Comparison of ENCODE assay signal across 12 cellular contexts in the genomic region with DNA sequence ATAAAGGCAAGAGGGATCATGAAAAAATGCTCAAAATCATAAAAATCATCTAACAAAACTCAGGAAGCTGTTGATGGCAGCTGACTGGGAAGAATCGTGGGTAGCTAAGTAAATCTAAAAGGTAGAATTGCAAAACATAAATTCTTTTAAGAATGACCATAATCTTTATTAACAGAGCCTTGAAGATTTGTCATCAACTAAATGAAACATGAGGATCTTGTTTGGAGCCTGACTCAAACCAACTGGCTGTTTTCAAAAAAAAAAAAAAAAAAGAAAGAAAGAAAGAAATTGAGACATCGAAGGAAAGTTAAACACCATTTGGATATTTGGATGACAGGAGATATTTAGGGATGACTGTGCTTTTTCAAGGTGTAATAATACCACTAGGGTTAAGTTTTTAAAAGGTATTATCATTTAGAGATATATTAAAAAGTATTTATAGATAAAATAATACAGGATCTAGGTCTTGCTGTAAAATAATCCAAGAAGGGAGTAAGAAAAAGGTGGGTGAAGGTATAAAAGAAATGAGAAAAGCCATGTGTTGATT. TPM values are rescaled to one million over a fixed set of nuclear protein-coding genes. Genes with fewer than 3 reads are reported as not detected.
DNase-seq lines count a peak whose midpoint lies in the region; ATAC-seq and TF ChIP-seq lines count a peak whose summit lies in the region.
"Had no signal": no experiment of that assay in that cellular context is flagged by ENCODE, and none has a peak within 500 bp of the region (broad histone marks: within the 10 kb centered on the region; RNA-seq: fewer than 3 reads in every experiment).

No MANE protein-coding gene starts in this region.

- intact Hi-C loops in activated CD4-positive, alpha-beta T cell treated with anti-CD3 and anti-CD28 coated beads for 36 hours (cut with DNase I, micrococcal nuclease), result loop anchor here in 1 of 2 experiments (10.0 kb wide), 2 partner anchors 808 to 1892 kb away; a partner anchor contains a TSS

- H3K9ac ChIP-seq in skeletal muscle satellite cell (ENCODE audit: low read depth, low read length), result peak overlapping the region; percentile 67
- H3K9ac ChIP-seq: neural progenitor cell had no signal

- TF ChIP-seq POLR2A in NB4 (IDR thresholded peaks at IDR 0.05; ENCODE audit: extremely low read depth, insufficient read length), result no peak

- peak overlapping the region; percentile 47 for H3K4me2 ChIP-seq in skeletal muscle satellite cell (ENCODE audit: low read length)
- H3K4me2 ChIP-seq: neural progenitor cell had no signal

- TF ChIP-seq CTCF in NB4 (IDR thresholded peaks at IDR 0.05; ENCODE audit: low read depth, low read length), result no peak
- TF ChIP-seq CTCF in chondrocyte (IDR thresholded peaks at IDR 0.05), result no peak

- CTCF ChIA-PET in activated CD4-positive, alpha-beta T cell treated with anti-CD3 and anti-CD28 coated beads for 36 hours (lab: Charles Lee), result interaction anchor here (0.8 to 17.2 kb wide), 7 partner anchors 10 to 101 kb away, joined by 3 to 297 read pairs (median 4); no protein-coding TSS in a partner anchor

- peaks cover 6% of the 10 kb centered on the region for H3K36me3 ChIP-seq in effector memory CD4-positive, alpha-beta T cell (ENCODE audit: control insufficient read depth, insufficient read depth, low read length)
- H3K36me3 ChIP-seq in skeletal muscle satellite cell (ENCODE audit: insufficient read depth, low read length), result peaks cover 46% of the 10 kb centered on the region
- H3K36me3 ChIP-seq: neural progenitor cell had no signal

- no peak for ATAC-seq in activated CD4-positive, alpha-beta T cell treated with anti-CD3 and anti-CD28 coated beads for 36 hours

- peaks cover 39% of the 10 kb centered on the region for H3K4me1 ChIP-seq in effector memory CD4-positive, alpha-beta T cell (ENCODE audit: control insufficient read depth, insufficient read depth, low read length, poor library complexity, severe bottlenecking)
- peaks cover 73% of the 10 kb centered on the region for H3K4me1 ChIP-seq in skeletal muscle satellite cell (ENCODE audit: control insufficient read depth, insufficient read depth, low read length)
- H3K4me1 ChIP-seq: neural progenitor cell had no signal

- H3K9me3 Mint-ChIP-seq in activated CD4-positive, alpha-beta T cell treated with anti-CD3 and anti-CD28 coated beads for 36 hours (ENCODE audit: low read depth), result no peaks in the 10 kb centered on the region
- H3K9me3 Mint-ChIP-seq in chondrocyte (ENCODE audit: low read depth), result no peaks in the 10 kb centered on the region
- H3K9me3 Mint-ChIP-seq: neural progenitor cell had no signal

- no peaks in the 10 kb centered on the region for H3K27me3 ChIP-seq in effector memory CD4-positive, alpha-beta T cell (replicated peaks; ENCODE audit: control insufficient read depth, insufficient read depth, low read length, poor library complexity, severe bottlenecking)
- H3K27me3 ChIP-seq in skeletal muscle satellite cell (ENCODE audit: control insufficient read depth, insufficient read depth, low read length), result no peaks in the 10 kb centered on the region
- H3K27me3 ChIP-seq: neural progenitor cell had no signal

- peaks cover 61% of the 10 kb centered on the region for H3K4me1 Mint-ChIP-seq in activated CD4-positive, alpha-beta T cell treated with anti-CD3 and anti-CD28 coated beads for 36 hours
- H3K4me1 Mint-ChIP-seq in chondrocyte (ENCODE audit: low read depth), result peaks cover 6% of the 10 kb centered on the region

- H3K36me3 Mint-ChIP-seq in activated CD4-positive, alpha-beta T cell treated with anti-CD3 and anti-CD28 coated beads for 36 hours (ENCODE audit: low read depth), result peaks cover 51% of the 10 kb centered on the region
- peaks cover 9% of the 10 kb centered on the region for H3K36me3 Mint-ChIP-seq in chondrocyte (ENCODE audit: low read depth)

- no peaks in the 10 kb centered on the region for H3K9me3 ChIP-seq in effector memory CD4-positive, alpha-beta T cell (ENCODE audit: control insufficient read depth, low read length)
- H3K9me3 ChIP-seq in skeletal muscle satellite cell (replicated peaks; ENCODE audit: low read length), result no peaks in the 10 kb centered on the region

- H3K4me3 ChIP-seq in NB4 (ENCODE audit: low read depth, low read length) (peak overlapping the region; percentile 16), skeletal muscle satellite cell (ENCODE audit: low read length) (peak overlapping the region; percentile 32)
- no peak overlapping the region for H3K4me3 ChIP-seq in effector memory CD4-positive, alpha-beta T cell (ENCODE audit: insufficient read depth, low read depth, low read length, poor library complexity, severe bottlenecking)
- H3K4me3 ChIP-seq: neural progenitor cell had no signal

- H3K27ac ChIP-seq in effector memory CD4-positive, alpha-beta T cell (ENCODE audit: insufficient read depth, low read length, poor library complexity, severe bottlenecking), result peak overlapping the region; percentile 42
- H3K27ac ChIP-seq: neural progenitor cell had no signal

- H3K4me3 Mint-ChIP-seq in activated CD4-positive, alpha-beta T cell treated with anti-CD3 and anti-CD28 coated beads for 36 hours, result no peak overlapping the region
- no peak overlapping the region for H3K4me3 Mint-ChIP-seq in chondrocyte (ENCODE audit: unreplicated experiment)
- H3K4me3 Mint-ChIP-seq: neural progenitor cell had no signal

- DNase-seq in activated CD4-positive, alpha-beta T cell treated with anti-CD3 and anti-CD28 coated beads for 36 hours, result no peak
- no peak for DNase-seq in activated CD4-positive, alpha-beta T cell treated with anti-CD3 and anti-CD28 coated beads for 4 hours
- no peak for DNase-seq in NB4 (ENCODE audit: low read depth)
- no peak for DNase-seq in effector memory CD4-positive, alpha-beta T cell
- DNase-seq in chondrocyte (ENCODE audit: low spot score), result no peak
- DNase-seq in NCI-H524 treated with DMSO at 0.1 percent for 48 hours (lab: John Stamatoyannopoulos, UW), result no peak
- no peak for DNase-seq in activated CD8-positive, alpha-beta memory T cell treated with anti-CD3 and anti-CD28 coated beads, Interleukin-2, amount 50 U/mL, for 4 hours
- DNase-seq: kidney; NCI-H774; stimulated activated CD4-positive, alpha-beta T cell treated with anti-CD3 and anti-CD28 coated beads, Interleukin-1b, Interleukin-23, amount 100 ng/mL, for 48 hours had no signal

- no peaks in the 10 kb centered on the region for H3K27me3 Mint-ChIP-seq in activated CD4-positive, alpha-beta T cell treated with anti-CD3 and anti-CD28 coated beads for 36 hours
- no peaks in the 10 kb centered on the region for H3K27me3 Mint-ChIP-seq in chondrocyte (ENCODE audit: low read depth)

- POLR2A ChIA-PET in activated CD4-positive, alpha-beta T cell treated with anti-CD3 and anti-CD28 coated beads for 36 hours (lab: Charles Lee), result interaction anchor here (1.1 kb wide), 1 partner anchor 30 kb away, joined by 3 read pairs; no protein-coding TSS in a partner anchor

- H3K27ac Mint-ChIP-seq in activated CD4-positive, alpha-beta T cell treated with anti-CD3 and anti-CD28 coated beads for 36 hours, result peak overlapping the region; percentile 81
- no peak overlapping the region for H3K27ac Mint-ChIP-seq in chondrocyte (ENCODE audit: unreplicated experiment)
- H3K27ac Mint-ChIP-seq: neural progenitor cell had no signal

RNA-seq across cellular contexts. Expression of a gene that starts 48.6 kb away (rescaled TPM):
- under 1 TPM; 0.02 to 0.04 TPM for total RNA-seq in activated CD4-positive, alpha-beta T cell treated with anti-CD3 and anti-CD28 coated beads for 36 hours
- total RNA-seq in skeletal muscle satellite cell (2012; rRNA removed), result under 0.01 and 0.22 TPM in 2 replicates
- total RNA-seq in chondrocyte, result 0.12 to 0.15 TPM (median 0.13 TPM) in 3 replicates
